ENCODE assay signal across 17 cellular contexts in the genomic region with DNA sequence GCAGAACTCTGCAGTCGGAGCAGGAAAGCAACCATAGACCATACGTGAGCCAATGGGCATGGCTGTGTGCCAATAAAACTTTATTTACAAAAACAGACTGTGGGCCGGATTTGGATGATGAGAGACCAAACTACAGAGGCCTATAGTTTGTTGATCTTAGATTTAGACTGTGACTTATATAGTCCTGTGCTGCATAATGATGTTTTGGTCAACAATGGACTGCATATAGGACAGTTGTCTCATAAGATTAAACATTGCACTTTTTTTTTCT.
"Had no signal": no experiment of that assay in that cellular context is flagged by ENCODE, and none has a peak within 500 bp of the region (broad histone marks: within the 10 kb centered on the region; RNA-seq: fewer than 3 reads in every experiment).

No MANE protein-coding gene starts in this region.

- H3K27ac Mint-ChIP-seq: natural killer cell, neural progenitor cell had no signal

- H2AFZ ChIP-seq: hepatocyte had no signal

- H3K4me2 ChIP-seq: hepatocyte had no signal

- H3K9me3 Mint-ChIP-seq: natural killer cell, neural progenitor cell had no signal

- H3K36me3 ChIP-seq: colonic mucosa, neural progenitor cell, ovary, right atrium auricular region, stomach, thyroid gland, upper lobe of left lung, uterus had no signal

- H3K9ac ChIP-seq: neural progenitor cell had no signal

- H3K79me2 ChIP-seq: hepatocyte had no signal

- H3K4me3 Mint-ChIP-seq: natural killer cell, neural progenitor cell had no signal

- H3K4me1 Mint-ChIP-seq: natural killer cell had no signal

- ATAC-seq: natural killer cell had no signal

- H3K4me3 ChIP-seq: colonic mucosa, hepatocyte, neural progenitor cell, ovary, right atrium auricular region, stomach, thyroid gland, upper lobe of left lung, uterus had no signal

- DNase-seq: dermis blood vessel endothelial cell; foreskin melanocyte; natural killer cell; nucleus accumbens; ovary; small intestine; stimulated activated CD4-positive, alpha-beta T cell treated with anti-CD3 and anti-CD28 coated beads, Interleukin-12 subunit alpha, Interleukin-12 subunit beta, amount 100 ng/mL, for 4 hours; stimulated activated naive CD4-positive, alpha-beta T cell; stomach; thyroid gland; upper lobe of left lung; uterus had no signal

- H3K27me3 ChIP-seq: colonic mucosa, hepatocyte, neural progenitor cell, ovary, right atrium auricular region, thyroid gland, upper lobe of left lung, uterus had no signal

- H3K36me3 Mint-ChIP-seq: natural killer cell, neural progenitor cell had no signal

- H3K4me1 ChIP-seq: colonic mucosa, right atrium auricular region, stomach, thyroid gland, upper lobe of left lung, uterus had no signal

- FAIRE-seq: endothelial cell of umbilical vein, small intestine had no signal

- H3K27ac ChIP-seq: colonic mucosa, hepatocyte, neural progenitor cell, ovary, right atrium auricular region, stomach, thyroid gland, upper lobe of left lung, uterus had no signal

- H3K9me3 ChIP-seq: colonic mucosa, ovary, right atrium auricular region, stomach, thyroid gland, upper lobe of left lung, uterus had no signal
